31 cellular contexts compared by ENCODE assay signal in genomic region chr19:35053667-35054293, GRCh38. TPM values are rescaled to one million over a fixed set of nuclear protein-coding genes. Genes with fewer than 3 reads are reported as not detected.
"Had no signal": no experiment of that assay in that cellular context is flagged by ENCODE, and none has a peak within 500 bp of the region (broad histone marks: within the 10 kb centered on the region; RNA-seq: fewer than 3 reads in every experiment).

No MANE protein-coding gene starts in this region.

- H3K27ac ChIP-seq: adrenal gland, ascending aorta, breast epithelium, cardiac muscle cell, coronary artery, esophagus muscularis mucosa, foreskin keratinocyte, gastroesophageal sphincter had no signal

- ATAC-seq: activated CD4-positive, alpha-beta T cell treated with anti-CD3 and anti-CD28 coated beads for 36 hours; activated CD8-positive, alpha-beta memory T cell treated with anti-CD3 and anti-CD28 coated beads, Interleukin-2, amount 10 ng/mL, durations not matched to agents 7 days and 5 days; activated CD8-positive, alpha-beta T cell treated with anti-CD3 and anti-CD28 coated beads, Interleukin-2, amount 10 ng/mL, durations not matched to agents 7 days and 5 days; activated naive CD8-positive, alpha-beta T cell treated with anti-CD3 and anti-CD28 coated beads, Interleukin-2, amount 50 U/mL, for 24 hours; effector memory CD8-positive, alpha-beta T cell; foreskin keratinocyte; gastroesophageal sphincter had no signal

- H3K4me3 ChIP-seq: adrenal gland, ascending aorta, breast epithelium, cardiac muscle cell, coronary artery, esophagus muscularis mucosa, gastroesophageal sphincter had no signal

- DNase-seq: activated CD4-positive, alpha-beta memory T cell treated with anti-CD3 and anti-CD28 coated beads for 36 hours; activated CD4-positive, alpha-beta T cell treated with anti-CD3 and anti-CD28 coated beads for 36 hours; activated CD4-positive, alpha-beta T cell treated with anti-CD3 and anti-CD28 coated beads, Interleukin-2, amount 10 ng/mL, durations not matched to agents 24 days and 14 days; activated CD4-positive, CD25-positive, alpha-beta regulatory T cell; activated CD4-positive, CD25-positive, alpha-beta regulatory T cell treated with anti-CD3 and anti-CD28 coated beads, Interleukin-2, amount 50 U/mL, for 72 hours; activated CD8-positive, alpha-beta memory T cell treated with anti-CD3 and anti-CD28 coated beads, Interleukin-2, amount 10 ng/mL, durations not matched to agents 7 days and 5 days; activated CD8-positive, alpha-beta memory T cell treated with anti-CD3 and anti-CD28 coated beads, Interleukin-2, amount 50 U/mL, for 4 hours; activated CD8-positive, alpha-beta T cell treated with anti-CD3 and anti-CD28 coated beads, Interleukin-2, amount 10 ng/mL, durations not matched to agents 7 days and 5 days; activated effector memory CD4-positive, alpha-beta T cell treated with anti-CD3 and anti-CD28 coated beads, Interleukin-2, amount 50 U/mL, for 16 hours; activated naive CD4-positive, alpha-beta T cell treated with anti-CD3 and anti-CD28 coated beads for 36 hours; activated naive CD8-positive, alpha-beta T cell treated with anti-CD3 and anti-CD28 coated beads for 36 hours; activated naive CD8-positive, alpha-beta T cell treated with anti-CD3 and anti-CD28 coated beads, Interleukin-2, amount 50 U/mL, for 24 hours; activated T-cell treated with anti-CD3 and anti-CD28 coated beads, Interleukin-2, amount 50 U/mL, for 1 hour; activated T-cell treated with anti-CD3 and anti-CD28 coated beads, Interleukin-2, amount 50 U/mL, for 48 hours; adrenal gland; amygdala; effector CD4-positive, alpha-beta T cell; effector memory CD8-positive, alpha-beta T cell; erythroblast; foreskin keratinocyte; T-helper 2 cell had no signal

- H3K27me3 ChIP-seq: adrenal gland, ascending aorta, breast epithelium, cardiac muscle cell had no signal

- H3K9me3 ChIP-seq: adrenal gland, ascending aorta, breast epithelium, esophagus muscularis mucosa, gastroesophageal sphincter had no signal

- H3K36me3 ChIP-seq: adrenal gland, ascending aorta, breast epithelium, cardiac muscle cell, esophagus muscularis mucosa, gastroesophageal sphincter had no signal

- H3K4me1 ChIP-seq: adrenal gland, ascending aorta, breast epithelium, foreskin keratinocyte, gastroesophageal sphincter had no signal

RNA-seq across cellular contexts. Expression of gene HPN, which starts 12.3 kb away (rescaled TPM):
- total RNA-seq: activated CD8-positive, alpha-beta memory T cell treated with anti-CD3 and anti-CD28 coated beads for 36 hours; activated CD8-positive, alpha-beta memory T cell treated with anti-CD3 and anti-CD28 coated beads, Interleukin-2, amount 10 ng/mL, durations not matched to agents 7 days and 5 days; activated CD8-positive, alpha-beta T cell treated with anti-CD3 and anti-CD28 coated beads, Interleukin-2, amount 10 ng/mL, durations not matched to agents 7 days and 5 days; activated naive CD4-positive, alpha-beta T cell treated with anti-CD3 and anti-CD28 coated beads for 36 hours; activated T-helper 1 cell treated with anti-CD3 and anti-CD28 coated beads, Interleukin-12 subunit alpha, Interleukin-12 subunit beta, Interleukin-2, Interleukin-4 antibody, amounts not matched to agents 30 ng/mL and 10 ng/mL and 1 ng/mL, durations not matched to agents 14 hours and 24 hours and 36 hours; foreskin keratinocyte; glomerular endothelial cell; T-helper 1 cell treated with Interleukin-12 subunit alpha and Interleukin-12 subunit beta and Interleukin-4 antibody, amounts not matched to agents 30 ng/mL and 1 ng/mL, for 36 hours had no signal
- polyA plus RNA-seq: foreskin keratinocyte had no signal
